ENCODE assay signal across 18 cellular contexts in the genomic region with DNA sequence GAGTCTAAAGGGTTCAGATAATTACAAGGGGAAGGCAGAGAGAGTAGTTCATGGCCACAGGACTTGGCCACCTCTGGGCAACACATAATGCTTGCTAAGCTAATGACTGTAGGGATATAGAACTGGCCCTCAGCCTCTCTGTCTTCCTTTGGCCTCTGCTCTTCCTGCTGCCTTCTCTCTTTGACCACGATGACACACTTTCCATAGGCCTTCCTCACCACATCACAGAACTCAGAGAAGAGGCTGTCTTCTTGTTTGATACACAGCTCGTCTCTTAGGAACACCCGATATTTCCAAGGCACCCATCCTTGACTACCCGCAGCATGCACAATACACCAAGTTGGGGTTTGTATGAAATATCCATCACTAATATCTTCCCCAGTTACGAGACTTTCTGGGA. TPM values are rescaled to one million over a fixed set of nuclear protein-coding genes. Genes with fewer than 3 reads are reported as not detected.
DNase-seq lines count a peak whose midpoint lies in the region; ATAC-seq, FAIRE-seq and TF ChIP-seq lines count a peak whose summit lies in the region.
"Not testable (repeated sequence)": the region's sequence is repeated elsewhere in the genome, so short reads cannot be mapped to it uniquely, and the experiment has no call there.
"Had no signal": no experiment of that assay in that cellular context is flagged by ENCODE, and none has a peak within 500 bp of the region (broad histone marks: within the 10 kb centered on the region; RNA-seq: fewer than 3 reads in every experiment).

No MANE protein-coding gene starts in this region.

- not testable (repeated sequence) for H3K9me3 Mint-ChIP-seq in activated CD8-positive, alpha-beta T cell treated with anti-CD3 and anti-CD28 coated beads for 36 hours; activated T-helper 17 cell treated with anti-CD3 and anti-CD28 coated beads, Interleukin-2, amount 50 U/mL, for 72 hours; activated naive CD4-positive, alpha-beta T cell treated with anti-CD3 and anti-CD28 coated beads, Interleukin-2, amount 50 U/mL, for 72 hours; activated naive CD8-positive, alpha-beta T cell treated with anti-CD3 and anti-CD28 coated beads, Interleukin-2, amount 50 U/mL, for 24 hours

- CTCF ChIA-PET in activated CD8-positive, alpha-beta T cell treated with anti-CD3 and anti-CD28 coated beads for 36 hours (lab: Charles Lee): not testable (repeated sequence)

- not testable (repeated sequence) for H3K9me3 ChIP-seq in DND-41 (ENCODE audit: insufficient read depth, low read length, severe bottlenecking)

- POLR2A ChIA-PET in activated CD8-positive, alpha-beta T cell treated with anti-CD3 and anti-CD28 coated beads for 36 hours (lab: Charles Lee): not testable (repeated sequence)

- H3K4me1 Mint-ChIP-seq in activated CD8-positive, alpha-beta T cell treated with anti-CD3 and anti-CD28 coated beads for 36 hours (ENCODE audit: low read depth); activated T-helper 17 cell treated with anti-CD3 and anti-CD28 coated beads, Interleukin-2, amount 50 U/mL, for 72 hours; activated naive CD8-positive, alpha-beta T cell treated with anti-CD3 and anti-CD28 coated beads, Interleukin-2, amount 50 U/mL, for 24 hours: not testable (repeated sequence)

- ATAC-seq in DND-41 (ENCODE audit: insufficient read depth, low read depth): peak; percentile 42; the same call in 1 of the 3 replicates
- ATAC-seq in activated CD8-positive, alpha-beta T cell treated with anti-CD3 and anti-CD28 coated beads for 36 hours: peak; percentile 27
- peak; percentile 54 for ATAC-seq in activated T-helper 17 cell treated with anti-CD3 and anti-CD28 coated beads, Interleukin-2, amount 50 U/mL, for 72 hours (replicated peaks)
- peak; percentile 46 to 63 for ATAC-seq in activated naive CD4-positive, alpha-beta T cell treated with anti-CD3 and anti-CD28 coated beads, Interleukin-2, amount 50 U/mL, for 72 hours
- peak; percentile 73 for ATAC-seq in activated naive CD8-positive, alpha-beta T cell treated with anti-CD3 and anti-CD28 coated beads, Interleukin-2, amount 50 U/mL, for 24 hours
- ATAC-seq in stimulated activated naive CD8-positive, alpha-beta T cell treated with anti-CD3 and anti-CD28 coated beads, Interleukin-15, Interleukin-2, amounts not matched to agents 100 U/mL and 50 U/mL, for 24 hours: peak; percentile 69

- H3K27ac ChIP-seq in DND-41 (ENCODE audit: low read length): not testable (repeated sequence)

- FAIRE-seq in bronchial epithelial cell (lab: Jason Lieb, UNC): peak; percentile 76

- H3K27me3 ChIP-seq in DND-41 (ENCODE audit: insufficient read depth, low read length, poor library complexity); bronchial epithelial cell (ENCODE audit: control insufficient read depth, insufficient read depth, low read length): not testable (repeated sequence)

- H3K27me3 Mint-ChIP-seq in activated CD8-positive, alpha-beta T cell treated with anti-CD3 and anti-CD28 coated beads for 36 hours; activated T-helper 17 cell treated with anti-CD3 and anti-CD28 coated beads, Interleukin-2, amount 50 U/mL, for 72 hours; activated naive CD8-positive, alpha-beta T cell treated with anti-CD3 and anti-CD28 coated beads, Interleukin-2, amount 50 U/mL, for 24 hours: not testable (repeated sequence)

- H3K4me2 ChIP-seq in DND-41 (ENCODE audit: insufficient read depth, low read length): not testable (repeated sequence)

- DNase-seq in DND-41; activated CD8-positive, alpha-beta T cell treated with anti-CD3 and anti-CD28 coated beads for 36 hours; activated naive CD4-positive, alpha-beta T cell treated with anti-CD3 and anti-CD28 coated beads, Interleukin-2, amount 50 U/mL, for 72 hours (ENCODE audit: low spot score in 2 of 2); activated naive CD8-positive, alpha-beta T cell treated with anti-CD3 and anti-CD28 coated beads, Interleukin-2, amount 50 U/mL, for 24 hours; bronchial epithelial cell (ENCODE audit: low read depth); stimulated activated naive CD8-positive, alpha-beta T cell treated with anti-CD3 and anti-CD28 coated beads, Interleukin-15, Interleukin-2, amounts not matched to agents 100 U/mL and 50 U/mL, for 24 hours: not testable (repeated sequence)

- H2AFZ ChIP-seq in DND-41 (ENCODE audit: low read depth, low read length): not testable (repeated sequence)

- not testable (repeated sequence) for H3K4me3 Mint-ChIP-seq in activated CD8-positive, alpha-beta T cell treated with anti-CD3 and anti-CD28 coated beads for 36 hours; activated T-helper 17 cell treated with anti-CD3 and anti-CD28 coated beads, Interleukin-2, amount 50 U/mL, for 72 hours; activated naive CD8-positive, alpha-beta T cell treated with anti-CD3 and anti-CD28 coated beads, Interleukin-2, amount 50 U/mL, for 24 hours

- H4K20me1 ChIP-seq in DND-41 (ENCODE audit: insufficient read depth, low read length): not testable (repeated sequence)

- intact Hi-C loops in activated CD8-positive, alpha-beta T cell treated with anti-CD3 and anti-CD28 coated beads for 36 hours (cut with micrococcal nuclease): not testable (repeated sequence)

- H3K79me2 ChIP-seq in DND-41 (ENCODE audit: insufficient read depth, low read length): not testable (repeated sequence)

- not testable (repeated sequence) for H3K27ac Mint-ChIP-seq in activated CD8-positive, alpha-beta T cell treated with anti-CD3 and anti-CD28 coated beads for 36 hours; activated T-helper 17 cell treated with anti-CD3 and anti-CD28 coated beads, Interleukin-2, amount 50 U/mL, for 72 hours; activated naive CD4-positive, alpha-beta T cell treated with anti-CD3 and anti-CD28 coated beads, Interleukin-2, amount 50 U/mL, for 72 hours; activated naive CD8-positive, alpha-beta T cell treated with anti-CD3 and anti-CD28 coated beads, Interleukin-2, amount 50 U/mL, for 24 hours

- not testable (repeated sequence) for H3K4me1 ChIP-seq in DND-41 (ENCODE audit: insufficient read depth, low read length)

- not testable (repeated sequence) for H3K36me3 ChIP-seq in DND-41 (ENCODE audit: insufficient read depth, low read length); bronchial epithelial cell (ENCODE audit: control insufficient read depth, insufficient read depth, low read length)

- H3K4me3 ChIP-seq in DND-41 (ENCODE audit: low read depth in 1 of 2, low read length in 2 of 2); bronchial epithelial cell (ENCODE audit: low read depth, low read length): not testable (repeated sequence)

- not testable (repeated sequence) for H3K36me3 Mint-ChIP-seq in activated CD8-positive, alpha-beta T cell treated with anti-CD3 and anti-CD28 coated beads for 36 hours (ENCODE audit: low read depth); activated T-helper 17 cell treated with anti-CD3 and anti-CD28 coated beads, Interleukin-2, amount 50 U/mL, for 72 hours (ENCODE audit: low read depth); activated naive CD4-positive, alpha-beta T cell treated with anti-CD3 and anti-CD28 coated beads, Interleukin-2, amount 50 U/mL, for 72 hours; activated naive CD8-positive, alpha-beta T cell treated with anti-CD3 and anti-CD28 coated beads, Interleukin-2, amount 50 U/mL, for 24 hours (ENCODE audit: low read depth)

- not testable (repeated sequence) for H3K9ac ChIP-seq in DND-41 (ENCODE audit: low read depth, low read length)

- TF ChIP-seq CTCF in DND-41 (IDR thresholded peaks at IDR 0.05; ENCODE audit: borderline replicate concordance, extremely low read depth, low read length, poor library complexity, severe bottlenecking); activated CD8-positive, alpha-beta T cell treated with anti-CD3 and anti-CD28 coated beads for 36 hours (IDR thresholded peaks at IDR 0.05); bronchial epithelial cell (IDR thresholded peaks at IDR 0.05; ENCODE audit: insufficient read depth, low read length, severe bottlenecking): not testable (repeated sequence)

RNA-seq across cellular contexts. Expression of a gene that starts 23.2 kb away (rescaled TPM):
- not detected for total RNA-seq in activated CD8-positive, alpha-beta T cell treated with anti-CD3 and anti-CD28 coated beads for 36 hours
- not detected for total RNA-seq in activated T-helper 17 cell treated with anti-CD3 and anti-CD28 coated beads, Interleukin-2, amount 50 U/mL, for 72 hours
- not detected for total RNA-seq in activated naive CD4-positive, alpha-beta T cell treated with anti-CD3 and anti-CD28 coated beads, Interleukin-2, amount 50 U/mL, for 72 hours
- 0.79 and 6.8 TPM in 2 replicates for total RNA-seq in bronchial epithelial cell
- total RNA-seq: A172; A673; B cell; Caco-2; Calu3; CD4-positive, alpha-beta memory T cell; CD4-positive, alpha-beta T cell; CD4-positive, CD25-positive, alpha-beta regulatory T cell; CD8-positive, alpha-beta memory T cell; CD8-positive, alpha-beta T cell; Daoy had no signal

RNA-seq across cellular contexts. Expression of a gene that starts 25.2 kb away (rescaled TPM):
- total RNA-seq in activated CD8-positive, alpha-beta T cell treated with anti-CD3 and anti-CD28 coated beads for 36 hours: 1 to 10 TPM; 5.2 to 7.5 TPM
- 10 to 100 TPM in 1 of 2 donors, 1 to 10 TPM in 1; 4.4 to 20.0 TPM for total RNA-seq in activated T-helper 17 cell treated with anti-CD3 and anti-CD28 coated beads, Interleukin-2, amount 50 U/mL, for 72 hours
- 10 to 100 TPM in 1 of 2 donors, 1 to 10 TPM in 1; 2.1 to 19.2 TPM for total RNA-seq in activated naive CD4-positive, alpha-beta T cell treated with anti-CD3 and anti-CD28 coated beads, Interleukin-2, amount 50 U/mL, for 72 hours
- 2.9 and 9.7 TPM in 2 replicates for total RNA-seq in bronchial epithelial cell

RNA-seq across cellular contexts. Expression of a gene that starts 36.7 kb away (rescaled TPM):
- not detected for total RNA-seq in activated CD8-positive, alpha-beta T cell treated with anti-CD3 and anti-CD28 coated beads for 36 hours
- total RNA-seq in activated T-helper 17 cell treated with anti-CD3 and anti-CD28 coated beads, Interleukin-2, amount 50 U/mL, for 72 hours: not detected
- total RNA-seq in activated naive CD4-positive, alpha-beta T cell treated with anti-CD3 and anti-CD28 coated beads, Interleukin-2, amount 50 U/mL, for 72 hours: under 1 TPM in 1 of 2 donors, not detected in 1; 0.31 TPM
- not detected in 2 replicates for total RNA-seq in bronchial epithelial cell
- total RNA-seq: A172; B cell; Caco-2; Calu3; CD4-positive, alpha-beta memory T cell; CD4-positive, alpha-beta T cell; CD4-positive, CD25-positive, alpha-beta regulatory T cell; CD8-positive, alpha-beta memory T cell; CD8-positive, alpha-beta T cell; Daoy had no signal
